8 cellular contexts compared by ENCODE assay signal in the genomic region with DNA sequence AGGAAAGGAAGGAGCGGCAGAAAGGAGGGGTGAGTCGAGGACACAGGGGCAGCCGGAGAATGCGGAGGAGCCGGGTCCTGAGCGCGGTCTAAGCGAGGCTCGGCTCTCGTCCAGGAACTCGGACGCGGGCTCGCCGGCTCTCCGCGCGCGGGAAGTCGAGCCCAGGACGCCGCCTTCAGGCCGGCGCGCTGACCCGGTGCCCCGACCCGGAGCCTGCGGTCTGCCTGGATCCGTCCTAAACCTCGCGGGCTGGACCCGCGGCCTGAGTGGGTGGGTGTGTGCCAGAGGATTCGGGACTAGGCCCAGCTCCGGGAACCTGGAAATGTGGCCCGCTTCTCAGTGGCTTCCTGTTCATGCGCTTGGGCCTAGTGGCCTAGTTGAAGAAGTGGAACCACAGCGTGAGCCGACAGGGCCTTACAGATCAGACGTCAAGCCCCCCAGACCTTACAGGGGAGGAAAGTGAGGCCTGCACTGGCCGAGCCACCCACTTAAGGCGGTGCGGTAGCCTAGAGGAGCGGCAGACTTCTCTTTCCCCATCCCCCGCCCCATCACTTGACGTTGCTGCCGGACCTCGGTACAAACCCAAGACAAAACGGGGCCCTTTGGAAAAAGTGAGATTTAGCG. TPM values are rescaled to one million over a fixed set of nuclear protein-coding genes. Genes with fewer than 3 reads are reported as not detected.
DNase-seq lines count a peak whose midpoint lies in the region; ATAC-seq and TF ChIP-seq lines count a peak whose summit lies in the region.

No MANE protein-coding gene starts in this region.

- H3K36me3 ChIP-seq in fibroblast of lung (ENCODE audit: control insufficient read depth, insufficient read depth, low read length), result no peaks in the 10 kb centered on the region
- peaks cover 0 to 7% (median 0%) of the 10 kb centered on the region in 3 experiments for H3K36me3 ChIP-seq in naive thymus-derived CD4-positive, alpha-beta T cell (ENCODE audit: control insufficient read depth in 2 of 3, insufficient read depth in 3 of 3, low read length in 3 of 3)

- no peaks in the 10 kb centered on the region for H4K20me1 ChIP-seq in fibroblast of lung (ENCODE audit: control insufficient read depth, extremely low read depth, insufficient read depth, low read length)

- peak overlapping the region; percentile 98 for H3K27ac ChIP-seq in fibroblast of lung (ENCODE audit: insufficient read depth, low read length)
- no peak overlapping the region for H3K27ac ChIP-seq in naive thymus-derived CD4-positive, alpha-beta T cell (ENCODE audit: low read depth, low read length)

- peaks cover 17% of the 10 kb centered on the region for H3K36me3 Mint-ChIP-seq in activated CD4-positive, alpha-beta T cell treated with anti-CD3 and anti-CD28 coated beads, Interleukin-2, amount 10 ng/mL, durations not matched to agents 7 days and 5 days (ENCODE audit: low read depth)
- H3K36me3 Mint-ChIP-seq in naive thymus-derived CD4-positive, alpha-beta T cell, result peaks cover 0 to 15% (median 0%) of the 10 kb centered on the region in 5 donors

- H3K4me1 Mint-ChIP-seq in activated CD4-positive, alpha-beta T cell treated with anti-CD3 and anti-CD28 coated beads, Interleukin-2, amount 10 ng/mL, durations not matched to agents 7 days and 5 days, result peaks cover 24% of the 10 kb centered on the region
- H3K4me1 Mint-ChIP-seq in naive thymus-derived CD4-positive, alpha-beta T cell, result peaks cover 0 to 30% (median 13%) of the 10 kb centered on the region in 7 donors

- peaks cover 2% of the 10 kb centered on the region for H3K4me1 ChIP-seq in fibroblast of lung (ENCODE audit: control insufficient read depth, extremely low read depth, insufficient read depth, low read length)
- H3K4me1 ChIP-seq in naive thymus-derived CD4-positive, alpha-beta T cell (ENCODE audit: control insufficient read depth in 2 of 2, insufficient read depth in 2 of 2, low read length in 2 of 2), result peaks cover 8 to 16% of the 10 kb centered on the region in 2 donors

- peak; percentile 18 to 37 for TF ChIP-seq CTCF in fibroblast of lung (conservative IDR thresholded peaks at IDR 0.05 in 1 of 2, IDR thresholded peaks at IDR 0.05 in 1 of 2; ENCODE audit: low read depth in 1 of 2, low read length in 2 of 2)

- H3K9me3 Mint-ChIP-seq in activated CD4-positive, alpha-beta T cell treated with anti-CD3 and anti-CD28 coated beads, Interleukin-2, amount 10 ng/mL, durations not matched to agents 7 days and 5 days, result no peaks in the 10 kb centered on the region
- H3K9me3 Mint-ChIP-seq in naive thymus-derived CD4-positive, alpha-beta T cell, result peaks cover 0 to 8% (median 0%) of the 10 kb centered on the region in 11 donors

- H3K27me3 Mint-ChIP-seq in activated CD4-positive, alpha-beta T cell treated with anti-CD3 and anti-CD28 coated beads, Interleukin-2, amount 10 ng/mL, durations not matched to agents 7 days and 5 days, result peaks cover 52% of the 10 kb centered on the region
- peaks cover 20 to 53% (median 40%) of the 10 kb centered on the region in 5 donors for H3K27me3 Mint-ChIP-seq in naive thymus-derived CD4-positive, alpha-beta T cell

- H3K4me2 ChIP-seq in fibroblast of lung (ENCODE audit: extremely low read depth, insufficient read depth, low read length), result peak overlapping the region; percentile 90

- peak overlapping the region; percentile 99 for H3K27ac Mint-ChIP-seq in activated CD4-positive, alpha-beta T cell treated with anti-CD3 and anti-CD28 coated beads, Interleukin-2, amount 10 ng/mL, durations not matched to agents 7 days and 5 days
- peak overlapping the region in 6 of 9 donors; percentile 33 to 98 (median 66) for H3K27ac Mint-ChIP-seq in naive thymus-derived CD4-positive, alpha-beta T cell

- POLR2A ChIA-PET in activated CD4-positive, alpha-beta T cell treated with anti-CD3 and anti-CD28 coated beads, Interleukin-2, amount 10 ng/mL, durations not matched to agents 7 days and 5 days (lab: Charles Lee), result no interaction called here
- POLR2A ChIA-PET in naive thymus-derived CD4-positive, alpha-beta T cell (lab: Charles Lee), result no interaction called here

- peak; percentile 27 for ATAC-seq in HG03432 (IDR thresholded peaks at IDR 0.05; ENCODE audit: unreplicated experiment)
- peak; percentile 14 for ATAC-seq in naive thymus-derived CD4-positive, alpha-beta T cell

- H3K4me3 ChIP-seq in fibroblast of lung (replicated peaks in 1 of 4; ENCODE audit: control extremely low read depth in 1 of 4, insufficient read depth in 1 of 4, low read depth in 3 of 4, low read length in 4 of 4), result peak overlapping the region; percentile 79 to 98 (median 90)
- H3K4me3 ChIP-seq in naive thymus-derived CD4-positive, alpha-beta T cell (ENCODE audit: low read length), result peak overlapping the region; percentile 93

- H2AFZ ChIP-seq in fibroblast of lung (ENCODE audit: low read length), result peak overlapping the region; percentile 96

- CTCF ChIA-PET in activated CD4-positive, alpha-beta T cell treated with anti-CD3 and anti-CD28 coated beads, Interleukin-2, amount 10 ng/mL, durations not matched to agents 7 days and 5 days (lab: Charles Lee), result interaction anchor here (0.6 to 2.8 kb wide), 2 partner anchors 12 to 844 kb away, joined by 3 to 24 read pairs; no protein-coding TSS in a partner anchor
- CTCF ChIA-PET in naive thymus-derived CD4-positive, alpha-beta T cell (lab: Charles Lee), result no interaction called here

- H3K9ac ChIP-seq in fibroblast of lung (ENCODE audit: insufficient read depth, low read length), result peak overlapping the region; percentile 96

- no peak for DNase-seq in activated CD4-positive, alpha-beta T cell treated with anti-CD3 and anti-CD28 coated beads, Interleukin-2, amount 10 ng/mL, durations not matched to agents 7 days and 5 days
- no peak for DNase-seq in activated CD4-positive, alpha-beta T cell treated with anti-CD3 and anti-CD28 coated beads for 48 hours
- DNase-seq in UCSD-AML1 (lab: John Stamatoyannopoulos, UW; ENCODE audit: unreplicated experiment), result peak; percentile 12
- peak; percentile 63 to 65 for DNase-seq in fibroblast of lung (ENCODE audit: low read depth in 2 of 2)
- DNase-seq in naive thymus-derived CD4-positive, alpha-beta T cell, result peak in 2 of 9 donors; percentile 25 to 40
- DNase-seq in T-helper 9 cell, result no peak
- DNase-seq in NCI-H1436 (lab: John Stamatoyannopoulos, UW), result no peak

- peak overlapping the region; percentile 97 for H3K4me3 Mint-ChIP-seq in activated CD4-positive, alpha-beta T cell treated with anti-CD3 and anti-CD28 coated beads, Interleukin-2, amount 10 ng/mL, durations not matched to agents 7 days and 5 days
- H3K4me3 Mint-ChIP-seq in naive thymus-derived CD4-positive, alpha-beta T cell, result peak overlapping the region; percentile 88 to 97 (median 94)

- H3K9me3 ChIP-seq in fibroblast of lung (ENCODE audit: control insufficient read depth, insufficient read depth, low read depth, low read length), result no peaks in the 10 kb centered on the region
- H3K9me3 ChIP-seq in naive thymus-derived CD4-positive, alpha-beta T cell (ENCODE audit: control insufficient read depth in 2 of 3, low read length in 3 of 3), result no peaks in the 10 kb centered on the region

- H3K79me2 ChIP-seq in fibroblast of lung (ENCODE audit: control insufficient read depth, insufficient read depth, low read length), result peaks cover 32% of the 10 kb centered on the region

- no peaks in the 10 kb centered on the region for H3K27me3 ChIP-seq in fibroblast of lung (ENCODE audit: control insufficient read depth, insufficient read depth, low read length)
- peaks cover 0 to 15% of the 10 kb centered on the region in 2 donors for H3K27me3 ChIP-seq in naive thymus-derived CD4-positive, alpha-beta T cell (ENCODE audit: control insufficient read depth in 2 of 2, insufficient read depth in 2 of 2, low read length in 2 of 2)

- intact Hi-C loops in naive thymus-derived CD4-positive, alpha-beta T cell (cut with micrococcal nuclease), result loop anchor here (1.0 to 10.0 kb wide), 12 partner anchors 13 to 661 kb away; a partner anchor contains a TSS

RNA-seq across cellular contexts. Expression of a gene that starts 1.2 kb away (rescaled TPM):
- total RNA-seq in activated CD4-positive, alpha-beta T cell treated with anti-CD3 and anti-CD28 coated beads, Interleukin-2, amount 10 ng/mL, durations not matched to agents 7 days and 5 days, result 1 to 10 TPM; 4.4 to 5.6 TPM
- total RNA-seq in fibroblast of lung, result 3.9 and 7.6 TPM in 2 replicates
- polyA plus RNA-seq in fibroblast of lung, result 1.1 and 1.7 TPM in 2 replicates
- 1.0 and 1.1 TPM in 2 replicates for polyA plus RNA-seq in fibroblast of lung (2012)
- not detected in 2 replicates for polyA minus RNA-seq in fibroblast of lung (ENCODE audit: low replicate concordance)
- 1 to 10 TPM in 1 of 5 experiments, under 1 TPM in 2, not detected in 2; 0.21 to 3.5 (median 0.61) TPM for total RNA-seq in naive thymus-derived CD4-positive, alpha-beta T cell
- not detected for polyA plus RNA-seq in naive thymus-derived CD4-positive, alpha-beta T cell

RNA-seq across cellular contexts. Expression of a gene that starts 1.6 kb away (rescaled TPM):
- 10 to 100 TPM; 15.9 to 16.6 TPM for total RNA-seq in activated CD4-positive, alpha-beta T cell treated with anti-CD3 and anti-CD28 coated beads, Interleukin-2, amount 10 ng/mL, durations not matched to agents 7 days and 5 days
- 10.8 and 19.2 TPM in 2 replicates for total RNA-seq in fibroblast of lung
- polyA plus RNA-seq in fibroblast of lung, result 23.5 and 25.3 TPM in 2 replicates
- polyA plus RNA-seq in fibroblast of lung (2012), result 39.9 and 45.5 TPM in 2 replicates
- 4.9 and 13.2 TPM in 2 replicates for polyA minus RNA-seq in fibroblast of lung (ENCODE audit: low replicate concordance)
- 10 to 100 TPM in 1 of 5 experiments, 1 to 10 TPM in 1, under 1 TPM in 2, not detected in 1; 0.43 to 21.7 (median 1.7) TPM for total RNA-seq in naive thymus-derived CD4-positive, alpha-beta T cell
- under 1 TPM in 1 of 2 donors, not detected in 1; 0.79 TPM for polyA plus RNA-seq in naive thymus-derived CD4-positive, alpha-beta T cell

RNA-seq across cellular contexts. Expression of a gene that starts 13.3 kb away (rescaled TPM):
- under 1 TPM; 0.65 to 0.87 TPM for total RNA-seq in activated CD4-positive, alpha-beta T cell treated with anti-CD3 and anti-CD28 coated beads, Interleukin-2, amount 10 ng/mL, durations not matched to agents 7 days and 5 days
- 29.0 and 44.9 TPM in 2 replicates for total RNA-seq in fibroblast of lung
- 13.8 and 22.6 TPM in 2 replicates for polyA plus RNA-seq in fibroblast of lung
- polyA plus RNA-seq in fibroblast of lung (2012), result 10.8 and 18.3 TPM in 2 replicates
- polyA minus RNA-seq in fibroblast of lung (ENCODE audit: low replicate concordance), result 6.2 and 14.0 TPM in 2 replicates
- total RNA-seq in naive thymus-derived CD4-positive, alpha-beta T cell, result 1 to 10 TPM in 2 of 5 experiments, under 1 TPM in 1, not detected in 2; 0.32 to 4.1 (median 1.6) TPM
- not detected for polyA plus RNA-seq in naive thymus-derived CD4-positive, alpha-beta T cell

Comparison
In these comparisons a context has a peak if more than half of its experiments do, and no peak if none do; other contexts are left out.
1. DNase-seq: peak in UCSD-AML1 (single experiment) and fibroblast of lung (2 of 2); none in activated CD4-positive, alpha-beta T cell treated with anti-CD3 and anti-CD28 coated beads, Interleukin-2, amount 10 ng/mL, durations not matched to agents 7 days and 5 days (single experiment), activated CD4-positive, alpha-beta T cell treated with anti-CD3 and anti-CD28 coated beads for 48 hours (single experiment), T-helper 9 cell (single experiment) and NCI-H1436 (single experiment).